Comparison of ENCODE assay signal across 8 cellular contexts in the genomic region with DNA sequence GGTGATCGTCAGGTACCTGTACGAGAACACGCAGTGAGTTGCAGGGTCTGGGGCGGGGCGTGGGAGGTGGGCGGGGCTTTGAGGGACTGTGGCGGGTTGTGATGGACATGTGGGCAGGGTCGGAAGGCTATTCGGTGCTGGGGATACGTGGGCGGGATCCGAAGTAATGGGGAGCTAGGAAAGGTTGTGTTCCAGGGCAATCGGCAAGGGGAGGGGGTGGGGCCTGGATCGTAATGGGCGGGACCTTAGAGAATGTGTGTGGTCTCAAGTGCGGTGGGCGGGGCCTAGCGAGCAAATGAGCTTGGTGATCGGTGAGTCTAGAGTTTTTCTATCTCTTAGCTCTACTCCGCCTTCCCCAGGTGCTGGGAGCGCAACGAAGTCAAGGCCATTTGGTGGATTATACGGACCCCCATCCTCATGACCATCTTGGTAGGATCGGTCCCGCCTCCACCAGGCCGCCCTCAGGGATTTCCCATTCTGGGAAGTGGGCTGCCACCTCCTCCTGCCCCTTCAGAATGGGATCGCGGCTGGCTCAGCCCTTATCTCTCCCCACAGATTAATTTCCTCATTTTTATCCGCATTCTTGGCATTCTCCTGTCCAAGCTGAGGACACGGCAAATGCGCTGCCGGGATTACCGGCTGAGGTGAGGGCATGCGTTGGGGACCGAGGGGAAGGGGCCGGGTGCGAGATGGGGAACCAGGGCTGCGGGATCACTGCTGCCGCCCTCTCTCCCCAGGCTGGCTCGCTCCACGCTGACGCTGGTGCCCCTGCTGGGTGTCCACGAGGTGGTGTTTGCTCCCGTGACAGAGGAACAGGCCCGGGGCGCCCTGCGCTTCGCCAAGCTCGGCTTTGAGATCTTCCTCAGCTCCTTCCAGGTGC. TPM values are rescaled to one million over a fixed set of nuclear protein-coding genes. Genes with fewer than 3 reads are reported as not detected.
DNase-seq lines count a peak whose midpoint lies in the region; ATAC-seq and TF ChIP-seq lines count a peak whose summit lies in the region.

No MANE protein-coding gene starts in this region.

- peak; percentile 29 for TF ChIP-seq CTCF in choroid plexus epithelial cell (conservative IDR thresholded peaks at IDR 0.05; ENCODE audit: low read depth, low read length)

- CTCF ChIA-PET in activated CD4-positive, alpha-beta T cell treated with anti-CD3 and anti-CD28 coated beads, Interleukin-2, amount 10 ng/mL, durations not matched to agents 7 days and 5 days (lab: Charles Lee) = interaction anchor here (0.5 to 9.2 kb wide), 17 partner anchors 8 to 238 kb away, joined by 3 to 80 read pairs (median 4); partner anchors contain the start of genes GIPR, QPCTL and SNRPD2

- H3K36me3 Mint-ChIP-seq in activated CD4-positive, alpha-beta T cell treated with anti-CD3 and anti-CD28 coated beads, Interleukin-2, amount 10 ng/mL, durations not matched to agents 7 days and 5 days (ENCODE audit: low read depth) = no peaks in the 10 kb centered on the region

- peak overlapping the region; percentile 51 for H3K4me3 ChIP-seq in choroid plexus epithelial cell (ENCODE audit: low read depth, low read length)

- peak overlapping the region; percentile 55 for H3K27ac Mint-ChIP-seq in activated CD4-positive, alpha-beta T cell treated with anti-CD3 and anti-CD28 coated beads, Interleukin-2, amount 10 ng/mL, durations not matched to agents 7 days and 5 days

- peak overlapping the region; percentile 72 for H3K4me3 Mint-ChIP-seq in activated CD4-positive, alpha-beta T cell treated with anti-CD3 and anti-CD28 coated beads, Interleukin-2, amount 10 ng/mL, durations not matched to agents 7 days and 5 days

- POLR2A ChIA-PET in activated CD4-positive, alpha-beta T cell treated with anti-CD3 and anti-CD28 coated beads, Interleukin-2, amount 10 ng/mL, durations not matched to agents 7 days and 5 days (lab: Charles Lee) = interaction anchor here (1.6 kb wide), 1 partner anchor 13 kb away, joined by 5 read pairs; the partner anchor contains the start of gene SNRPD2

- H3K4me1 Mint-ChIP-seq in activated CD4-positive, alpha-beta T cell treated with anti-CD3 and anti-CD28 coated beads, Interleukin-2, amount 10 ng/mL, durations not matched to agents 7 days and 5 days = peaks cover 22% of the 10 kb centered on the region

- DNase-seq in NCI-H1105 treated with DMSO at 0.1 percent for 48 hours (lab: John Stamatoyannopoulos, UW) (peak; percentile 75), choroid plexus epithelial cell (ENCODE audit: low read depth) (peak; percentile 96), left kidney (ENCODE audit: low read depth, low spot score) (peak; percentile 95)
- DNase-seq in activated CD4-positive, alpha-beta T cell treated with anti-CD3 and anti-CD28 coated beads, Interleukin-2, amount 10 ng/mL, durations not matched to agents 7 days and 5 days = peak; percentile 80
- DNase-seq in stimulated activated CD4-positive, alpha-beta T cell treated with anti-CD3 and anti-CD28 coated beads, Interleukin-4, amount 100 ng/mL, for 1 hour = peak; percentile 88

- no peaks in the 10 kb centered on the region for H3K9me3 Mint-ChIP-seq in activated CD4-positive, alpha-beta T cell treated with anti-CD3 and anti-CD28 coated beads, Interleukin-2, amount 10 ng/mL, durations not matched to agents 7 days and 5 days

- ATAC-seq in GM18502 (IDR thresholded peaks at IDR 0.05; ENCODE audit: poor library complexity, unreplicated experiment) (peak; percentile 50), GM21737 (IDR thresholded peaks at IDR 0.05; ENCODE audit: unreplicated experiment) (no peak), HG02938 (IDR thresholded peaks at IDR 0.05; ENCODE audit: unreplicated experiment) (no peak)

- H3K27me3 Mint-ChIP-seq in activated CD4-positive, alpha-beta T cell treated with anti-CD3 and anti-CD28 coated beads, Interleukin-2, amount 10 ng/mL, durations not matched to agents 7 days and 5 days = peaks cover 9% of the 10 kb centered on the region

RNA-seq across cellular contexts. Expression of gene GIPR, which starts 9.6 kb away (rescaled TPM):
- 1 to 10 TPM; 1.3 to 1.4 TPM for total RNA-seq in activated CD4-positive, alpha-beta T cell treated with anti-CD3 and anti-CD28 coated beads, Interleukin-2, amount 10 ng/mL, durations not matched to agents 7 days and 5 days

RNA-seq across cellular contexts. Expression of gene SNRPD2, which starts 14.2 kb away (rescaled TPM):
- total RNA-seq in activated CD4-positive, alpha-beta T cell treated with anti-CD3 and anti-CD28 coated beads, Interleukin-2, amount 10 ng/mL, durations not matched to agents 7 days and 5 days = 100 to 1,000 TPM; 485 to 566 TPM

RNA-seq across cellular contexts. Expression of gene QPCTL, which starts 14.9 kb away (rescaled TPM):
- 1 to 10 TPM; 6.1 to 7.3 TPM for total RNA-seq in activated CD4-positive, alpha-beta T cell treated with anti-CD3 and anti-CD28 coated beads, Interleukin-2, amount 10 ng/mL, durations not matched to agents 7 days and 5 days

RNA-seq across cellular contexts. Expression of gene EML2, which starts 38.4 kb away (rescaled TPM):
- total RNA-seq in activated CD4-positive, alpha-beta T cell treated with anti-CD3 and anti-CD28 coated beads, Interleukin-2, amount 10 ng/mL, durations not matched to agents 7 days and 5 days = 10 to 100 TPM; 80.7 to 87.3 TPM

RNA-seq across cellular contexts. Expression of gene FBXO46, which starts 53.1 kb away (rescaled TPM):
- total RNA-seq in activated CD4-positive, alpha-beta T cell treated with anti-CD3 and anti-CD28 coated beads, Interleukin-2, amount 10 ng/mL, durations not matched to agents 7 days and 5 days = 10 to 100 TPM; 38.5 to 40.0 TPM
